ENCODE assay signal across 26 cellular contexts in genomic region chr9:91884153-91884552, GRCh38.
"Had no signal": no experiment of that assay in that cellular context is flagged by ENCODE, and none has a peak within 500 bp of the region (broad histone marks: within the 10 kb centered on the region; RNA-seq: fewer than 3 reads in every experiment).

No MANE protein-coding gene starts in this region.

- H3K36me3 Mint-ChIP-seq: activated naive CD8-positive, alpha-beta T cell; memory B cell; naive thymus-derived CD4-positive, alpha-beta T cell; stimulated activated effector memory CD8-positive, alpha-beta T cell treated with anti-CD3 and anti-CD28 coated beads, Interleukin-12 subunit alpha, Interleukin-12 subunit beta, amount 100 ng/mL, for 72 hours had no signal

- H3K4me3 Mint-ChIP-seq: activated B cell treated with CpG ODN at 0.5 μM for 24 hours; activated naive CD8-positive, alpha-beta T cell; central memory CD8-positive, alpha-beta T cell; memory B cell; naive thymus-derived CD4-positive, alpha-beta T cell; stimulated activated effector memory CD8-positive, alpha-beta T cell treated with anti-CD3 and anti-CD28 coated beads, Interleukin-12 subunit alpha, Interleukin-12 subunit beta, amount 100 ng/mL, for 72 hours; stimulated activated naive CD8-positive, alpha-beta T cell treated with anti-CD3 and anti-CD28 coated beads, Interleukin-15, Interleukin-2, amounts not matched to agents 100 ng/mL and 50 ng/mL, for 24 hours; T-helper 2 cell treated with Interferon-gamma antibody and Interleukin-4, amounts not matched to agents 5 μg/mL and 100 μg/mL, for 36 hours; type B pancreatic cell had no signal

- H3K27ac Mint-ChIP-seq: activated B cell treated with CpG ODN at 0.5 μM for 24 hours; activated naive CD8-positive, alpha-beta T cell; memory B cell; naive thymus-derived CD4-positive, alpha-beta T cell; stimulated activated effector memory CD8-positive, alpha-beta T cell treated with anti-CD3 and anti-CD28 coated beads, Interleukin-12 subunit alpha, Interleukin-12 subunit beta, amount 100 ng/mL, for 72 hours; stimulated activated naive CD8-positive, alpha-beta T cell treated with anti-CD3 and anti-CD28 coated beads, Interleukin-15, Interleukin-2, amounts not matched to agents 100 ng/mL and 50 ng/mL, for 24 hours; T-helper 2 cell treated with Interferon-gamma antibody and Interleukin-4, amounts not matched to agents 5 μg/mL and 100 μg/mL, for 36 hours had no signal

- ATAC-seq: gastrocnemius medialis; naive thymus-derived CD4-positive, alpha-beta T cell; right lobe of liver; stimulated activated effector memory CD8-positive, alpha-beta T cell treated with anti-CD3 and anti-CD28 coated beads, Interleukin-12 subunit alpha, Interleukin-12 subunit beta, amount 100 ng/mL, for 72 hours had no signal

- H3K4me1 Mint-ChIP-seq: activated B cell treated with CpG ODN at 0.5 μM for 24 hours; central memory CD8-positive, alpha-beta T cell; memory B cell; naive thymus-derived CD4-positive, alpha-beta T cell; stimulated activated effector memory CD8-positive, alpha-beta T cell treated with anti-CD3 and anti-CD28 coated beads, Interleukin-12 subunit alpha, Interleukin-12 subunit beta, amount 100 ng/mL, for 72 hours had no signal

- H3K27me3 Mint-ChIP-seq: activated B cell treated with CpG ODN at 0.5 μM for 24 hours; activated naive CD8-positive, alpha-beta T cell had no signal

- H3K27me3 ChIP-seq: gastrocnemius medialis, right lobe of liver, vagina had no signal

- DNase-seq: activated B cell treated with CpG ODN at 0.5 μM for 24 hours; activated CD4-positive, alpha-beta T cell treated with anti-CD3 and anti-CD28 coated beads, Interleukin-2, amount 50 U/mL, for 1 hour; activated effector memory CD4-positive, alpha-beta T cell treated with Interleukin-2 at 50 U/mL for 16 hours; activated naive CD4-positive, alpha-beta T cell treated with Interleukin-2 at 50 U/mL for 16 hours; anterior cingulate cortex; dermis blood vessel endothelial cell; effector CD4-positive, alpha-beta T cell; gastrocnemius medialis; hippocampal formation; left cardiac atrium; naive thymus-derived CD4-positive, alpha-beta T cell; posterior cingulate gyrus; right lobe of liver; stimulated activated CD4-positive, alpha-beta T cell treated with anti-CD3 and anti-CD28 coated beads, Interleukin-4, amount 100 ng/mL, for 24 hours; T-helper 1 cell had no signal

- FAIRE-seq: bronchial epithelial cell, colon, keratinocyte had no signal

- H3K27ac ChIP-seq: gastrocnemius medialis, right lobe of liver, vagina had no signal

- H3K36me3 ChIP-seq: gastrocnemius medialis, right lobe of liver, vagina had no signal

- H3K9me3 ChIP-seq: gastrocnemius medialis, right lobe of liver, vagina had no signal

- H3K4me3 ChIP-seq: gastrocnemius medialis, right lobe of liver, vagina had no signal

- H3K9me3 Mint-ChIP-seq: activated B cell treated with CpG ODN at 0.5 μM for 24 hours; central memory CD8-positive, alpha-beta T cell; memory B cell; naive thymus-derived CD4-positive, alpha-beta T cell; stimulated activated effector memory CD8-positive, alpha-beta T cell treated with anti-CD3 and anti-CD28 coated beads, Interleukin-12 subunit alpha, Interleukin-12 subunit beta, amount 100 ng/mL, for 72 hours; stimulated activated naive CD8-positive, alpha-beta T cell treated with anti-CD3 and anti-CD28 coated beads, Interleukin-15, Interleukin-2, amounts not matched to agents 100 ng/mL and 50 ng/mL, for 24 hours; T-helper 2 cell treated with Interferon-gamma antibody and Interleukin-4, amounts not matched to agents 5 μg/mL and 100 μg/mL, for 36 hours had no signal

- H3K4me1 ChIP-seq: gastrocnemius medialis, right lobe of liver had no signal
